8 cellular contexts compared by ENCODE assay signal in genomic region chr5:154179846-154180710, GRCh38. TPM values are rescaled to one million over a fixed set of nuclear protein-coding genes. Genes with fewer than 3 reads are reported as not detected.
DNase-seq lines count a peak whose midpoint lies in the region; ATAC-seq and TF ChIP-seq lines count a peak whose summit lies in the region.

No MANE protein-coding gene starts in this region.

- H3K27ac ChIP-seq in psoas muscle = no peak overlapping the region

- H3K4me1 ChIP-seq in psoas muscle = no peaks in the 10 kb centered on the region

- H3K27me3 ChIP-seq in psoas muscle (ENCODE audit: insufficient read depth in 3 of 3, low read length in 2 of 3) = no peaks in the 10 kb centered on the region

- no peaks in the 10 kb centered on the region for H3K9me3 ChIP-seq in psoas muscle

- intact Hi-C loops in psoas muscle (cut with DNase I) = loop anchor here (2.0 to 10.0 kb wide), 5 partner anchors 107 to 225 kb away; no protein-coding TSS in a partner anchor

- TF ChIP-seq CTCF in psoas muscle (IDR thresholded peaks at IDR 0.05) = peak; percentile 77

- H3K4me3 ChIP-seq in psoas muscle = no peak overlapping the region

- ATAC-seq in GM19438 (IDR thresholded peaks at IDR 0.05; ENCODE audit: low read depth, unreplicated experiment) (peak; percentile 83), HG03378 (IDR thresholded peaks at IDR 0.05; ENCODE audit: unreplicated experiment) (peak; percentile 90), psoas muscle (peak; percentile 62 to 87 (median 78))

- no peaks in the 10 kb centered on the region for H3K36me3 ChIP-seq in psoas muscle (ENCODE audit: insufficient read depth in 1 of 2, low read depth in 1 of 2)

- DNase-seq in NCI-H524 (lab: John Stamatoyannopoulos, UW) = peak; percentile 20 to 73
- no peak for DNase-seq in NCI-H524 treated with DMSO at 0.1 percent for 48 hours (lab: John Stamatoyannopoulos, UW)
- peak; percentile 73 for DNase-seq in NCI-H460 (ENCODE audit: extremely low read depth, low read depth)
- peak; percentile 36 to 47 for DNase-seq in activated T-cell treated with anti-CD3 and anti-CD28 coated beads, Interleukin-2, amount 50 U/mL, for 48 hours
- DNase-seq in glomerular visceral epithelial cell (ENCODE audit: extremely low spot score) = peak; percentile 58
- no peak for DNase-seq in psoas muscle

- WGBS in psoas muscle, 3 donors = 62 to 68% (median 63%) methylated on average over 13 of the region's 13 CpGs

RNA-seq across cellular contexts. Expression of gene GALNT10, which starts 10.5 kb away (rescaled TPM):
- 21.7 TPM in 2 replicates for total RNA-seq in NCI-H460 (2014; rRNA removed; shearing (Covaris generic))
- 19.6 and 34.8 TPM in 2 replicates for polyA plus RNA-seq in NCI-H460 (2014; cell fraction: nucleus; rRNA removed)
- 1 to 10 TPM; 5.2 to 9.9 (median 7.8) TPM for total RNA-seq in psoas muscle
- polyA plus RNA-seq in psoas muscle = 1 to 10 TPM; 4.2 to 8.3 (median 6.8) TPM

Comparison
In these comparisons a context has a peak if more than half of its experiments do, and no peak if none do; other contexts are left out.
1. DNase-seq: peak in NCI-H524 (2 of 2), NCI-H460 (single experiment), activated T-cell treated with anti-CD3 and anti-CD28 coated beads, Interleukin-2, amount 50 U/mL, for 48 hours (2 of 2) and glomerular visceral epithelial cell (single experiment); none in NCI-H524 treated with DMSO at 0.1 percent for 48 hours (single experiment) and psoas muscle (0 of 2).
2. Peak in every context shown above with its lines, with median percentiles within 50 percentile points of each other: ATAC-seq.